18 cellular contexts compared by ENCODE assay signal in genomic region chr14:65631040-65631439, GRCh38.
DNase-seq lines count a peak whose midpoint lies in the region; ATAC-seq and TF ChIP-seq lines count a peak whose summit lies in the region.
"Had no signal": no experiment of that assay in that cellular context is flagged by ENCODE, and none has a peak within 500 bp of the region (broad histone marks: within the 10 kb centered on the region; RNA-seq: fewer than 3 reads in every experiment).

No MANE protein-coding gene starts in this region.

- H4K20me1 ChIP-seq in Karpas-422 (ENCODE audit: insufficient read depth, low read depth, low read length), result no peaks in the 10 kb centered on the region

- no peak overlapping the region for H3K9ac ChIP-seq in Karpas-422 (ENCODE audit: low read length)

- H3K9me2 ChIP-seq in Karpas-422 (replicated peaks; ENCODE audit: insufficient read depth, low read length), result no peaks in the 10 kb centered on the region

- 63% methylated on average over 1 of the region's 1 CpG for WGBS in right lobe of liver (ENCODE audit: insufficient coverage, low coverage, low lambda C conversion rate, missing lambda C conversion rate)

- H3K9me3 ChIP-seq in Karpas-422 (ENCODE audit: low read length), result no peaks in the 10 kb centered on the region
- peaks cover 8% of the 10 kb centered on the region for H3K9me3 ChIP-seq in upper lobe of right lung
- H3K9me3 ChIP-seq in right lobe of liver, result no peaks in the 10 kb centered on the region

- H2AFZ ChIP-seq in Karpas-422 (ENCODE audit: low read length), result peak overlapping the region; percentile 14; the same call in 1 of the 2 replicates

- H3K36me3 ChIP-seq in Karpas-422 (ENCODE audit: insufficient read depth, low read length), result peaks cover 8% of the 10 kb centered on the region; the same call in 1 of the 2 replicates
- H3K36me3 ChIP-seq in upper lobe of right lung, result peaks cover 6% of the 10 kb centered on the region
- no peaks in the 10 kb centered on the region for H3K36me3 ChIP-seq in right lobe of liver

- TF ChIP-seq CTCF in activated B cell treated with CpG ODN at 0.5 μM for 24 hours (IDR thresholded peaks at IDR 0.05) (no peak), upper lobe of right lung (IDR thresholded peaks at IDR 0.05) (no peak), right lobe of liver (IDR thresholded peaks at IDR 0.05) (no peak)

- POLR2A ChIA-PET in activated B cell treated with CpG ODN at 0.5 μM for 24 hours (lab: Charles Lee), result interaction anchor here (0.7 kb wide), 1 partner anchor 462 kb away, joined by 3 read pairs; no protein-coding TSS in a partner anchor

- no peak overlapping the region for H3K27ac Mint-ChIP-seq in activated B cell treated with CpG ODN at 0.5 μM for 24 hours
- H3K27ac Mint-ChIP-seq: effector memory CD8-positive, alpha-beta T cell had no signal

- H3K79me2 ChIP-seq in Karpas-422 (ENCODE audit: low read length), result no peaks in the 10 kb centered on the region

- intact Hi-C loops in activated B cell treated with CpG ODN at 0.5 μM for 24 hours (cut with micrococcal nuclease), result no loop called here
- intact Hi-C loops in upper lobe of right lung (cut with DNase I), result no loop called here
- intact Hi-C loops in left colon (cut with DNase I, micrococcal nuclease), result no loop called here
- intact Hi-C loops in right lobe of liver (cut with DNase I), result no loop called here

- peak overlapping the region; percentile 36 for H3K4me2 ChIP-seq in Karpas-422 (ENCODE audit: low read depth, low read length, poor library complexity, severe bottlenecking)

- peak overlapping the region; percentile 56 for H3K27ac ChIP-seq in Karpas-422 (ENCODE audit: low read length)
- H3K27ac ChIP-seq in upper lobe of right lung, result no peak overlapping the region
- no peak overlapping the region for H3K27ac ChIP-seq in right lobe of liver
- H3K27ac ChIP-seq: stomach had no signal

- no peak overlapping the region; the same call in 1 of the 2 replicates for H3K4me3 ChIP-seq in Karpas-422 (ENCODE audit: low read length)
- no peak overlapping the region for H3K4me3 ChIP-seq in upper lobe of right lung
- H3K4me3 ChIP-seq in right lobe of liver, result no peak overlapping the region
- H3K4me3 ChIP-seq: stomach had no signal

- peaks cover 34% of the 10 kb centered on the region for H3K36me3 Mint-ChIP-seq in activated B cell treated with CpG ODN at 0.5 μM for 24 hours (ENCODE audit: low read depth)

- no peaks in the 10 kb centered on the region for H3K27me3 Mint-ChIP-seq in activated B cell treated with CpG ODN at 0.5 μM for 24 hours
- H3K27me3 Mint-ChIP-seq: effector memory CD8-positive, alpha-beta T cell had no signal

- H3K4me1 ChIP-seq in Karpas-422 (ENCODE audit: low read length), result peaks cover 15% of the 10 kb centered on the region
- H3K4me1 ChIP-seq in upper lobe of right lung, result no peaks in the 10 kb centered on the region
- H3K4me1 ChIP-seq in right lobe of liver, result no peaks in the 10 kb centered on the region

- H3K4me1 Mint-ChIP-seq in activated B cell treated with CpG ODN at 0.5 μM for 24 hours, result peaks cover 11% of the 10 kb centered on the region

- ATAC-seq in GM18907 (IDR thresholded peaks at IDR 0.05; ENCODE audit: unreplicated experiment) (peak; percentile 54), activated B cell treated with CpG ODN at 0.5 μM for 24 hours (ENCODE audit: low read depth) (peak; percentile 42), upper lobe of right lung (no peak), left colon (no peak), right lobe of liver (no peak)
- ATAC-seq: effector memory CD8-positive, alpha-beta T cell; HCT116; left lobe of liver; Panc1 had no signal

- CTCF ChIA-PET in activated B cell treated with CpG ODN at 0.5 μM for 24 hours (lab: Charles Lee), result interaction anchor here (0.6 kb wide), 1 partner anchor 259 kb away, joined by 4 read pairs; no protein-coding TSS in a partner anchor

- no peaks in the 10 kb centered on the region for H3K9me3 Mint-ChIP-seq in activated B cell treated with CpG ODN at 0.5 μM for 24 hours
- H3K9me3 Mint-ChIP-seq: effector memory CD8-positive, alpha-beta T cell had no signal

- H3K4me3 Mint-ChIP-seq in activated B cell treated with CpG ODN at 0.5 μM for 24 hours, result no peak overlapping the region
- H3K4me3 Mint-ChIP-seq: effector memory CD8-positive, alpha-beta T cell had no signal

- DNase-seq in DMS79 (lab: John Stamatoyannopoulos, UW) (peak; percentile 18), Karpas-422 (peak; percentile 59), activated B cell treated with CpG ODN at 0.5 μM for 24 hours (no peak), upper lobe of right lung (no peak), left colon (no peak), right lobe of liver (no peak)
- DNase-seq: activated CD4-positive, alpha-beta T cell treated with anti-CD3 and anti-CD28 coated beads, Interleukin-2, amount 50 U/mL, for 48 hours; amniotic stem cell; DMS 273 treated with DMSO at 0.1 percent for 48 hours; effector memory CD8-positive, alpha-beta T cell; NCI-H1048; NCI-H446; stimulated activated CD4-positive, alpha-beta T cell treated with anti-CD3 and anti-CD28 coated beads, Interleukin-12 subunit alpha, Interleukin-12 subunit beta, amount 100 ng/mL, for 4 hours; stomach had no signal

- H3K27me3 ChIP-seq in Karpas-422 (ENCODE audit: low read length) (no peaks in the 10 kb centered on the region), upper lobe of right lung (no peaks in the 10 kb centered on the region), right lobe of liver (no peaks in the 10 kb centered on the region)
- H3K27me3 ChIP-seq: stomach had no signal

- no peak for TF ChIP-seq POLR2A in right lobe of liver (IDR thresholded peaks at IDR 0.05)

Comparison
In these comparisons a context has a peak if more than half of its experiments do, and no peak if none do; other contexts are left out.
1. DNase-seq: peak in DMS79 (single experiment) and Karpas-422 (single experiment); none in activated B cell treated with CpG ODN at 0.5 μM for 24 hours (single experiment), upper lobe of right lung (single experiment), left colon (0 of 2) and right lobe of liver (0 of 3).
2. ATAC-seq: peak in GM18907 (single experiment) and activated B cell treated with CpG ODN at 0.5 μM for 24 hours (single experiment); none in upper lobe of right lung (single experiment), left colon (single experiment) and right lobe of liver (0 of 4).